Comparison of ENCODE assay signal across 8 cellular contexts in genomic region chr4:168451744-168452394, GRCh38. TPM values are rescaled to one million over a fixed set of nuclear protein-coding genes. Genes with fewer than 3 reads are reported as not detected.
A peak's percentile ranks its signal among the peaks of the same experiment; 100 is the strongest.
DNase-seq lines count a peak whose midpoint lies in the region; TF ChIP-seq lines count a peak whose summit lies in the region.

No MANE protein-coding gene starts in this region.

- TF ChIP-seq CTCF in nephron progenitor cell (IDR thresholded peaks at IDR 0.05) (no peak), glutamatergic neuron (IDR thresholded peaks at IDR 0.05; ENCODE audit: partially characterized antibody, unreplicated experiment) (no peak)

- peaks cover 24% of the 10 kb centered on the region for H3K4me1 Mint-ChIP-seq in nephron progenitor cell
- no peaks in the 10 kb centered on the region for H3K4me1 Mint-ChIP-seq in glutamatergic neuron (ENCODE audit: low read depth, unreplicated experiment)

- H3K27ac Mint-ChIP-seq in nephron progenitor cell (no peak overlapping the region), glutamatergic neuron (ENCODE audit: unreplicated experiment) (no peak overlapping the region)

- H3K9me3 Mint-ChIP-seq in nephron progenitor cell: peaks cover 4% of the 10 kb centered on the region
- no peaks in the 10 kb centered on the region for H3K9me3 Mint-ChIP-seq in glutamatergic neuron (ENCODE audit: unreplicated experiment)

- H3K27me3 Mint-ChIP-seq in nephron progenitor cell (ENCODE audit: low read depth, poor library complexity) (no peaks in the 10 kb centered on the region), glutamatergic neuron (ENCODE audit: unreplicated experiment) (no peaks in the 10 kb centered on the region)

- in situ Hi-C loops in Caki2 (cut with HindIII; ENCODE audit: low pct_unique_long_range_greater_than_20kb, low sequenced_read_pairs): no loop called here

- H3K36me3 Mint-ChIP-seq in nephron progenitor cell (ENCODE audit: low read depth): no peaks in the 10 kb centered on the region
- no peaks in the 10 kb centered on the region for H3K36me3 Mint-ChIP-seq in glutamatergic neuron (ENCODE audit: unreplicated experiment)

- no peak for TF ChIP-seq POLR2A in erythroblast (IDR thresholded peaks at IDR 0.05; ENCODE audit: low read length)

- H3K4me3 Mint-ChIP-seq in nephron progenitor cell (no peak overlapping the region), glutamatergic neuron (ENCODE audit: unreplicated experiment) (no peak overlapping the region)

- peak; percentile 86 for DNase-seq in Caki2 (ENCODE audit: low read depth)
- peak; percentile 8 for DNase-seq in H4 (ENCODE audit: low spot score)
- DNase-seq in NCI-H2227 treated with DMSO at 0.1 percent for 48 hours (lab: John Stamatoyannopoulos, UW): peak; percentile 49
- DNase-seq in erythroblast (lab: John Stamatoyannopoulos, UW): peak; percentile 29 to 76
- no peak for DNase-seq in mucosa of gallbladder (ENCODE audit: low spot score)
- DNase-seq in nephron progenitor cell: no peak
- DNase-seq in glutamatergic neuron: no peak
- DNase-seq in NCI-H146 (lab: John Stamatoyannopoulos, UW): no peak

RNA-seq across cellular contexts. Expression of gene DDX60L, which starts 28.4 kb away (rescaled TPM):
- total RNA-seq in Caki2 (2014; rRNA removed; shearing (Covaris generic); ENCODE audit: low replicate concordance): 12.3 and 35.1 TPM in 2 replicates
- 9.9 and 27.7 TPM in 2 replicates for total RNA-seq in H4 (2014; rRNA removed; shearing (Covaris generic))
- total RNA-seq in mucosa of gallbladder (16.2 TPM), glutamatergic neuron (ENCODE audit: unreplicated experiment) (not detected)

RNA-seq across cellular contexts. Expression of gene PALLD, which starts 45.0 kb away (rescaled TPM):
- 95.9 and 130 TPM in 2 replicates for total RNA-seq in Caki2 (2014; rRNA removed; shearing (Covaris generic); ENCODE audit: low replicate concordance)
- 82.3 and 92.1 TPM in 2 replicates for total RNA-seq in H4 (2014; rRNA removed; shearing (Covaris generic))
- total RNA-seq in mucosa of gallbladder: 250 TPM
- total RNA-seq in glutamatergic neuron (ENCODE audit: unreplicated experiment): 37.5 TPM

Comparison
In these comparisons a context has a peak if more than half of its experiments do, and no peak if none do; other contexts are left out.
1. DNase-seq: peak in Caki2 (single experiment), H4 (single experiment), NCI-H2227 treated with DMSO at 0.1 percent for 48 hours (single experiment) and erythroblast (2 of 2); none in mucosa of gallbladder (single experiment), nephron progenitor cell (single experiment), glutamatergic neuron (single experiment) and NCI-H146 (single experiment).
2. RNA of gene DDX60L, which starts 28.4 kb away (total RNA-seq): 9.9 to 27.7 TPM in H4, 16.2 TPM in mucosa of gallbladder (single experiment) and 12.3 to 35.1 TPM in Caki2; not detected in glutamatergic neuron (single experiment); every median in the first group is over 10 times any median in the second.